8 cellular contexts compared by ENCODE assay signal in the genomic region with DNA sequence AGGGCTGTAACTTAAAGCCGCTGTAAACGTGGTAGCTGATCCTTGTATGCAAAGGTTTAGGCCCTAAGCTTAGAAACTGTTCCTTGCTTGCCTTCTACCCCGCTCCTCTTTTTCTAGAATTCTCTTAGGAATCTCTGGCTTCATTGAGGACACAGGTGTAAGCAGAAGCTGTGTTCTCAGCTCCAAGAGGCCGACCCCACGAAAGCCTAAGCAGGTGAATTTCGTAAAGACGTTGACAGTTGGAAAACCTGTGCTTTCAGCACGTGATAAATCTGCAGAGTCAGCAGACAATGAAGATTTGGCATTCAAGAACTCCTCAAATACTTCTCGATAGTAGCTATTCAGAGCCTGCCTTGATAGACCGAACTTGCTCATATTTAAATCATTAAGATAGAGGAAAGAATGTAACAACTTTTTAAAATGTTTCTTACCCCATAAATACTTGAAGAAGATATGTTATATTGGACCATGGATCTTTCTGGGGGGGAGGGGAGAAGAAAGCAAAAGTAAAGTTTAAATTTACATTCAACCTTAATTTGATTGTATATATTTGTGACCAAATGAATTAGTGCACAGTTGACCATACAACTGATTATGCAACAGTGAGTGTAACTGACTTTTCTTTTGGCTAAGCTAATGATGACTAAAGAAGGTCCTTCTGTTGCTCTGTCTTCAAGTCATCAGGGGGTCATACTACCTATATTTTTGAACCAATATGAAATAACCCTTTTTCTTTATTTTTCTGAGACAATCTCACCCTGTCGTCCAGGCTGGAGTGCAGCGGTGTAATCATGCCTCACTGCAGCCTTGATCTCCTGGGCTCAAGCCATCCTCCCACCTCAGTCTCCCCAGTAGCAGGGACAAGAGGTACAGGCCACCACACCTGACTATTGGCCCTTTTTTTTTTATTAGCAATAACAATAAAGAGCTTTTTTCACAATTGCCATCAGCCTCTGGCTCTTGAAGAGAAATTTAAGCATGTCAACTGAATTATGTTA. TPM values are rescaled to one million over a fixed set of nuclear protein-coding genes. Genes with fewer than 3 reads are reported as not detected.
DNase-seq lines count a peak whose midpoint lies in the region; ATAC-seq and TF ChIP-seq lines count a peak whose summit lies in the region.

No MANE protein-coding gene starts in this region.

- H3K27ac ChIP-seq in H9 (ENCODE audit: insufficient read length, low read depth, low read length) (peak overlapping the region; percentile 9), hepatocyte (peak overlapping the region; percentile 100), smooth muscle cell (ENCODE audit: low read depth) (peak overlapping the region; percentile 93)

- no peaks in the 10 kb centered on the region for H3K4me1 ChIP-seq in H9 (ENCODE audit: insufficient read depth, low read length)
- peaks cover 29% of the 10 kb centered on the region for H3K4me1 ChIP-seq in hepatocyte (ENCODE audit: insufficient read depth)
- H3K4me1 ChIP-seq in smooth muscle cell (ENCODE audit: low read depth), result peaks cover 23% of the 10 kb centered on the region

- H3K4me1 Mint-ChIP-seq in H9 (peaks cover 27 to 30% of the 10 kb centered on the region in 2 experiments), activated B cell treated with CpG ODN at 0.5 μM for 24 hours (peaks cover 80% of the 10 kb centered on the region)

- H4K91ac ChIP-seq in H9 (ENCODE audit: insufficient read length, low read depth, low read length), result no peak overlapping the region

- intact Hi-C loops in activated B cell treated with CpG ODN at 0.5 μM for 24 hours (cut with micrococcal nuclease), result loop anchor here (5.0 kb wide), 1 partner anchor 367 kb away; no protein-coding TSS in a partner anchor

- no peak overlapping the region for H3K56ac ChIP-seq in H9 (ENCODE audit: insufficient read length, low read depth, low read length)

- H3K27me3 ChIP-seq in BJ (ENCODE audit: control insufficient read depth, insufficient read depth, low read length) (no peaks in the 10 kb centered on the region), H9 (ENCODE audit: insufficient read depth, low read length) (no peaks in the 10 kb centered on the region), hepatocyte (no peaks in the 10 kb centered on the region), smooth muscle cell (ENCODE audit: low read depth) (no peaks in the 10 kb centered on the region)

- H3K36me3 ChIP-seq in BJ (ENCODE audit: control insufficient read depth, insufficient read depth, low read length) (no peaks in the 10 kb centered on the region), hepatocyte (replicated peaks; ENCODE audit: insufficient read depth, low read depth) (no peaks in the 10 kb centered on the region), smooth muscle cell (ENCODE audit: low read depth) (no peaks in the 10 kb centered on the region)

- H2BK20ac ChIP-seq in H9 (ENCODE audit: low read depth, low read length, poor library complexity, severe bottlenecking), result no peak overlapping the region

- H3K14ac ChIP-seq in H9 (ENCODE audit: insufficient read depth, low read length), result peak overlapping the region; percentile 97; the same call in 1 of the 2 replicates

- no peak overlapping the region for H4K8ac ChIP-seq in H9 (replicated peaks; ENCODE audit: insufficient read length, low read depth, low read length)

- H3K79me2 ChIP-seq in H9 (ENCODE audit: insufficient read depth, low read length), result peaks cover 29% of the 10 kb centered on the region; the same call in 1 of the 2 replicates
- peaks cover 45% of the 10 kb centered on the region for H3K79me2 ChIP-seq in hepatocyte
- peaks cover 45% of the 10 kb centered on the region for H3K79me2 ChIP-seq in smooth muscle cell (ENCODE audit: low read depth)

- no peak overlapping the region; the same call in 1 of the 2 replicates for H3K4ac ChIP-seq in H9 (ENCODE audit: low read depth, low read length)

- no peaks in the 10 kb centered on the region for H3K79me1 ChIP-seq in H9 (ENCODE audit: insufficient read depth, low read depth, low read length, poor library complexity, severe bottlenecking)

- no peak overlapping the region for H2BK15ac ChIP-seq in H9 (ENCODE audit: low read depth, low read length)

- H3K23ac ChIP-seq in H9 (ENCODE audit: insufficient read length, low read depth, low read length), result no peak overlapping the region

- H3K36me3 Mint-ChIP-seq in H9 (ENCODE audit: insufficient read depth in 1 of 3, low read depth in 3 of 3), result peaks cover 9 to 11% (median 9%) of the 10 kb centered on the region in 3 experiments; a peak in 6 of 7 replicates
- peaks cover 25% of the 10 kb centered on the region for H3K36me3 Mint-ChIP-seq in activated B cell treated with CpG ODN at 0.5 μM for 24 hours (ENCODE audit: low read depth)

- no peaks in the 10 kb centered on the region for H3K9me2 ChIP-seq in hepatocyte (replicated peaks; ENCODE audit: insufficient read depth)

- H3K4me2 ChIP-seq in H9 (ENCODE audit: insufficient read depth, insufficient read length, low read length), result peak overlapping the region; percentile 79
- peak overlapping the region; percentile 83 for H3K4me2 ChIP-seq in hepatocyte
- H3K4me2 ChIP-seq in smooth muscle cell, result peak overlapping the region; percentile 92

- H3K4me3 ChIP-seq in BJ (ENCODE audit: low read depth, low read length), result peak overlapping the region; percentile 96
- H3K4me3 ChIP-seq in hepatocyte, result peak overlapping the region; percentile 56
- peak overlapping the region; percentile 98 for H3K4me3 ChIP-seq in smooth muscle cell

- no peak overlapping the region for H2BK5ac ChIP-seq in H9 (ENCODE audit: insufficient read length, low read length)

- peak overlapping the region; percentile 60 to 95 (median 88); a peak in 6 of 7 replicates for H3K27ac Mint-ChIP-seq in H9
- peak overlapping the region; percentile 94 for H3K27ac Mint-ChIP-seq in activated B cell treated with CpG ODN at 0.5 μM for 24 hours

- no peaks in the 10 kb centered on the region for H3F3A ChIP-seq in smooth muscle cell (ENCODE audit: low read depth)

- H3K9me3 Mint-ChIP-seq in H9 (no peaks in the 10 kb centered on the region; a peak in 2 of 5 replicates), activated B cell treated with CpG ODN at 0.5 μM for 24 hours (no peaks in the 10 kb centered on the region)

- H3K9me3 ChIP-seq in H9 (ENCODE audit: control insufficient read depth, low read depth, low read length), result no peaks in the 10 kb centered on the region
- H3K9me3 ChIP-seq in hepatocyte (ENCODE audit: low read depth), result no peaks in the 10 kb centered on the region
- H3K9me3 ChIP-seq in smooth muscle cell (replicated peaks; ENCODE audit: low read depth), result no peaks in the 10 kb centered on the region

- H3K4me3 Mint-ChIP-seq in H9 (peak overlapping the region; percentile 74 to 92), activated B cell treated with CpG ODN at 0.5 μM for 24 hours (peak overlapping the region; percentile 91)

- CTCF ChIA-PET in BJ (lab: Yijun Ruan, JAX), result interaction anchor here (0.5 to 0.8 kb wide), 5 partner anchors 8 to 54 kb away, joined by 3 read pairs; no protein-coding TSS in a partner anchor
- CTCF ChIA-PET in activated B cell treated with CpG ODN at 0.5 μM for 24 hours (lab: Charles Lee), result interaction anchor here (0.8 to 2.0 kb wide), 5 partner anchors 9 to 82 kb away, joined by 3 to 10 read pairs (median 3); no protein-coding TSS in a partner anchor

- H3K23me2 ChIP-seq in H9 (ENCODE audit: insufficient read length, low read depth, low read length, poor library complexity, severe bottlenecking), result peaks cover 4% of the 10 kb centered on the region

- H3K18ac ChIP-seq in H9 (ENCODE audit: insufficient read length, low read depth, low read length), result peak overlapping the region; percentile 72

- H2BK120ac ChIP-seq in H9 (ENCODE audit: low read depth, low read length, poor library complexity, severe bottlenecking), result no peak overlapping the region

- POLR2A ChIA-PET in BJ (lab: Charles Lee) (interaction anchor here (0.6 to 0.9 kb wide), 2 partner anchors 29 to 76 kb away, joined by 3 read pairs; partner anchors contain the start of genes ANKRD16 and FBH1), activated B cell treated with CpG ODN at 0.5 μM for 24 hours (lab: Charles Lee) (interaction anchor here (0.6 to 12.7 kb wide), 26 partner anchors 10 to 367 kb away, joined by 3 to 373 read pairs (median 7); partner anchors contain the start of genes ANKRD16 and FBH1)

- H3K27me3 Mint-ChIP-seq in H9 (ENCODE audit: low read depth) (no peaks in the 10 kb centered on the region; the same call in 1 of the 2 replicates), activated B cell treated with CpG ODN at 0.5 μM for 24 hours (no peaks in the 10 kb centered on the region)

- H4K5ac ChIP-seq in H9 (ENCODE audit: insufficient read length, low read depth, low read length), result no peak overlapping the region

- H2AFZ ChIP-seq in H9 (ENCODE audit: low read length) (no peak overlapping the region), hepatocyte (peak overlapping the region; percentile 47), smooth muscle cell (ENCODE audit: low read depth) (peak overlapping the region; percentile 86)

- H4K20me1 ChIP-seq in H9 (ENCODE audit: control insufficient read depth, insufficient read depth, insufficient read length) (no peaks in the 10 kb centered on the region), hepatocyte (ENCODE audit: insufficient read depth, poor library complexity, severe bottlenecking) (peaks cover 31% of the 10 kb centered on the region), smooth muscle cell (ENCODE audit: low read depth) (peaks cover 33% of the 10 kb centered on the region)

- DNase-seq in BJ (ENCODE audit: low read depth) (no peak), H9 (no peak), activated B cell treated with CpG ODN at 0.5 μM for 24 hours (no peak), hepatocyte (ENCODE audit: low spot score) (peak; percentile 32), smooth muscle cell (lab: John Stamatoyannopoulos, UW; ENCODE audit: unreplicated experiment) (no peak), retina (no peak)
- no peak for DNase-seq in activated CD4-positive, alpha-beta T cell treated with anti-CD3 and anti-CD28 coated beads, Interleukin-2, amount 50 U/mL, for 48 hours

- no CpG with 5 or more reads among the region's 12 CpGs for WGBS in H9 (ENCODE audit: extremely low coverage, insufficient read length, low lambda C conversion rate)
- WGBS in hepatocyte (ENCODE audit: low lambda C conversion rate, missing lambda C conversion rate), result 28% methylated on average over 12 of the region's 12 CpGs
- 30% methylated on average over 12 of the region's 12 CpGs for WGBS in smooth muscle cell (ENCODE audit: low lambda C conversion rate)

- no peak overlapping the region for H2AK5ac ChIP-seq in H9 (ENCODE audit: insufficient read length, low read length)

- ATAC-seq in activated B cell treated with CpG ODN at 0.5 μM for 24 hours (ENCODE audit: low read depth), result no peak
- ATAC-seq in GM18511 (IDR thresholded peaks at IDR 0.05; ENCODE audit: unreplicated experiment), result no peak

- no peak overlapping the region for H3T11ph ChIP-seq in H9 (ENCODE audit: low read length)

- H2BK12ac ChIP-seq in H9 (ENCODE audit: insufficient read length, low read depth, low read length), result no peak overlapping the region

- no peak for TF ChIP-seq CTCF in BJ (IDR thresholded peaks at IDR 0.05; ENCODE audit: insufficient read depth, low read depth, low read length)
- TF ChIP-seq CTCF in H9 (conservative IDR thresholded peaks at IDR 0.05), result no peak
- no peak for TF ChIP-seq CTCF in activated B cell treated with CpG ODN at 0.5 μM for 24 hours (IDR thresholded peaks at IDR 0.05)
- no peak for TF ChIP-seq CTCF in hepatocyte (IDR thresholded peaks at IDR 0.05; ENCODE audit: poor library complexity)
- no peak for TF ChIP-seq CTCF in smooth muscle cell (IDR thresholded peaks at IDR 0.05; ENCODE audit: borderline replicate concordance, insufficient read depth, poor library complexity, severe bottlenecking)

- H3K9ac ChIP-seq in H9 (ENCODE audit: extremely low read depth, insufficient read length, low read length), result peak overlapping the region; percentile 95
- peak overlapping the region; percentile 95 for H3K9ac ChIP-seq in smooth muscle cell (ENCODE audit: low read depth)

RNA-seq across cellular contexts. Expression of gene GDI2, which starts 1.2 kb away (rescaled TPM):
- polyA plus RNA-seq in BJ (2011; rRNA removed), result 148 and 225 TPM in 2 replicates
- polyA minus RNA-seq in BJ (2011; rRNA and poly(A)+ RNA removed), result 145 and 182 TPM in 2 replicates
- total RNA-seq in H9 (2021), result 351 and 355 TPM in 2 replicates
- 289 and 301 TPM in 2 replicates for total RNA-seq in activated B cell treated with CpG ODN at 0.5 μM for 24 hours
- total RNA-seq in hepatocyte, result 361 and 362 TPM in 2 replicates
- polyA plus RNA-seq in hepatocyte, result 132 and 149 TPM in 2 replicates
- 334 and 400 TPM in 2 replicates for total RNA-seq in smooth muscle cell
- 172 and 186 TPM in 2 replicates for polyA plus RNA-seq in smooth muscle cell

Comparison
In these comparisons a context has a peak if more than half of its experiments do, and no peak if none do; other contexts are left out.
1. H3K27ac ChIP-seq: peak in every context shown above with its lines; median percentile 100 in hepatocyte; 93 in smooth muscle cell; 9 in H9.